In genomic region chr16:24834459-24835335, GRCh38 we compare ENCODE assay signal across 8 cellular contexts. TPM values are rescaled to one million over a fixed set of nuclear protein-coding genes. Genes with fewer than 3 reads are reported as not detected.
DNase-seq lines count a peak whose midpoint lies in the region; ATAC-seq and TF ChIP-seq lines count a peak whose summit lies in the region.

No MANE protein-coding gene starts in this region.

- peak; percentile 47 for TF ChIP-seq CTCF in colonic mucosa (IDR thresholded peaks at IDR 0.05)

- no peaks in the 10 kb centered on the region for H3K27me3 ChIP-seq in colonic mucosa
- no peaks in the 10 kb centered on the region for H3K27me3 ChIP-seq in naive thymus-derived CD4-positive, alpha-beta T cell (ENCODE audit: control insufficient read depth in 2 of 2, insufficient read depth in 2 of 2, low read length in 2 of 2)

- peak; percentile 47 to 51 for ATAC-seq in activated T-cell treated with anti-CD3 and anti-CD28 coated beads, Interleukin-2, amount 50 U/mL, for 72 hours (replicated peaks in 1 of 2)
- no peak for ATAC-seq in naive thymus-derived CD4-positive, alpha-beta T cell
- ATAC-seq in GM21367 (IDR thresholded peaks at IDR 0.05; ENCODE audit: unreplicated experiment) (no peak), HG02885 (IDR thresholded peaks at IDR 0.05; ENCODE audit: poor library complexity, unreplicated experiment) (no peak)

- no peaks in the 10 kb centered on the region for H3K36me3 Mint-ChIP-seq in activated T-cell treated with anti-CD3 and anti-CD28 coated beads, Interleukin-2, amount 50 U/mL, for 72 hours (ENCODE audit: insufficient read depth in 2 of 2)
- peaks cover 0 to 21% (median 16%) of the 10 kb centered on the region in 5 donors for H3K36me3 Mint-ChIP-seq in naive thymus-derived CD4-positive, alpha-beta T cell

- H3K9me3 Mint-ChIP-seq in activated T-cell treated with anti-CD3 and anti-CD28 coated beads, Interleukin-2, amount 50 U/mL, for 72 hours = no peaks in the 10 kb centered on the region
- no peaks in the 10 kb centered on the region for H3K9me3 Mint-ChIP-seq in naive thymus-derived CD4-positive, alpha-beta T cell

- no peak overlapping the region for H3K9ac ChIP-seq in colonic mucosa (ENCODE audit: low read depth in 2 of 2, low read length in 2 of 2)

- intact Hi-C loops in colonic mucosa (cut with DNase I) = loop anchor here (10.0 kb wide), 1 partner anchor 200 kb away; no protein-coding TSS in a partner anchor
- intact Hi-C loops in naive thymus-derived CD4-positive, alpha-beta T cell (cut with micrococcal nuclease) = no loop called here

- CTCF ChIA-PET in naive thymus-derived CD4-positive, alpha-beta T cell (lab: Charles Lee) = interaction anchor here (0.8 kb wide), 1 partner anchor 391 kb away, joined by 3 read pairs; no protein-coding TSS in a partner anchor

- H3K4me3 ChIP-seq in colonic mucosa = no peak overlapping the region
- no peak overlapping the region for H3K4me3 ChIP-seq in naive thymus-derived CD4-positive, alpha-beta T cell (ENCODE audit: low read length)

- H3K4me3 Mint-ChIP-seq in activated T-cell treated with anti-CD3 and anti-CD28 coated beads, Interleukin-2, amount 50 U/mL, for 72 hours = no peak overlapping the region
- no peak overlapping the region for H3K4me3 Mint-ChIP-seq in naive thymus-derived CD4-positive, alpha-beta T cell

- H3K27ac Mint-ChIP-seq in activated T-cell treated with anti-CD3 and anti-CD28 coated beads, Interleukin-2, amount 50 U/mL, for 72 hours = no peak overlapping the region
- H3K27ac Mint-ChIP-seq in naive thymus-derived CD4-positive, alpha-beta T cell = no peak overlapping the region

- POLR2A ChIA-PET in naive thymus-derived CD4-positive, alpha-beta T cell (lab: Charles Lee) = no interaction called here

- no peak for DNase-seq in activated T-cell treated with anti-CD3 and anti-CD28 coated beads, Interleukin-2, amount 50 U/mL, for 72 hours
- DNase-seq in activated T-cell treated with anti-CD3 and anti-CD28 coated beads, Interleukin-2, amount 50 U/mL, for 1 hour = no peak
- DNase-seq in NCI-H226 (peak; percentile 58), colonic mucosa (peak; percentile 82), myocyte (ENCODE audit: low read depth) (peak; percentile 60)
- no peak for DNase-seq in naive thymus-derived CD4-positive, alpha-beta T cell

- no peaks in the 10 kb centered on the region for H3K9me3 ChIP-seq in colonic mucosa
- no peaks in the 10 kb centered on the region for H3K9me3 ChIP-seq in naive thymus-derived CD4-positive, alpha-beta T cell (ENCODE audit: control insufficient read depth in 2 of 3, low read length in 3 of 3)

- H3K36me3 ChIP-seq in colonic mucosa = no peaks in the 10 kb centered on the region
- H3K36me3 ChIP-seq in naive thymus-derived CD4-positive, alpha-beta T cell (ENCODE audit: control insufficient read depth in 2 of 3, insufficient read depth in 3 of 3, low read length in 3 of 3) = no peaks in the 10 kb centered on the region

- H3K27ac ChIP-seq in colonic mucosa = no peak overlapping the region
- no peak overlapping the region for H3K27ac ChIP-seq in naive thymus-derived CD4-positive, alpha-beta T cell (ENCODE audit: low read depth, low read length)

- H3K27me3 Mint-ChIP-seq in activated T-cell treated with anti-CD3 and anti-CD28 coated beads, Interleukin-2, amount 50 U/mL, for 72 hours (ENCODE audit: low read depth) = no peaks in the 10 kb centered on the region
- H3K27me3 Mint-ChIP-seq in naive thymus-derived CD4-positive, alpha-beta T cell = peaks cover 0 to 2% (median 0%) of the 10 kb centered on the region in 5 donors

- peaks cover 8% of the 10 kb centered on the region for H3K4me1 ChIP-seq in colonic mucosa
- H3K4me1 ChIP-seq in naive thymus-derived CD4-positive, alpha-beta T cell (ENCODE audit: control insufficient read depth in 2 of 2, insufficient read depth in 2 of 2, low read length in 2 of 2) = no peaks in the 10 kb centered on the region

- H3K4me1 Mint-ChIP-seq in activated T-cell treated with anti-CD3 and anti-CD28 coated beads, Interleukin-2, amount 50 U/mL, for 72 hours (ENCODE audit: low read depth) = no peaks in the 10 kb centered on the region
- no peaks in the 10 kb centered on the region for H3K4me1 Mint-ChIP-seq in naive thymus-derived CD4-positive, alpha-beta T cell

RNA-seq across cellular contexts. Expression of gene SLC5A11, which starts 11.1 kb away (rescaled TPM):
- total RNA-seq in activated T-cell treated with anti-CD3 and anti-CD28 coated beads, Interleukin-2, amount 50 U/mL, for 72 hours = under 1 TPM in 1 of 2 donors, not detected in 1; 0.21 TPM
- total RNA-seq in colonic mucosa = 1 to 10 TPM in 1 of 2 donors, under 1 TPM in 1; 0.79 to 2.6 TPM
- total RNA-seq in myocyte = 0.26 TPM in 1 of 2 replicates, not detected in the other
- not detected for polyA plus RNA-seq in myocyte (2012)
- under 1 TPM in 4 of 5 experiments, not detected in 1; 0.46 to 0.80 (median 0.66) TPM for total RNA-seq in naive thymus-derived CD4-positive, alpha-beta T cell
- polyA plus RNA-seq in naive thymus-derived CD4-positive, alpha-beta T cell = not detected

Comparison
In these comparisons a context has a peak if more than half of its experiments do, and no peak if none do; other contexts are left out.
1. ATAC-seq: peak in activated T-cell treated with anti-CD3 and anti-CD28 coated beads, Interleukin-2, amount 50 U/mL, for 72 hours (2 of 2); none in naive thymus-derived CD4-positive, alpha-beta T cell (single experiment), GM21367 (single experiment) and HG02885 (single experiment).
2. DNase-seq: peak in NCI-H226 (single experiment), colonic mucosa (single experiment) and myocyte (single experiment); none in activated T-cell treated with anti-CD3 and anti-CD28 coated beads, Interleukin-2, amount 50 U/mL, for 72 hours (0 of 2), activated T-cell treated with anti-CD3 and anti-CD28 coated beads, Interleukin-2, amount 50 U/mL, for 1 hour (single experiment) and naive thymus-derived CD4-positive, alpha-beta T cell (0 of 9).